ENCODE assay signal across 1 cellular context in the genomic region with DNA sequence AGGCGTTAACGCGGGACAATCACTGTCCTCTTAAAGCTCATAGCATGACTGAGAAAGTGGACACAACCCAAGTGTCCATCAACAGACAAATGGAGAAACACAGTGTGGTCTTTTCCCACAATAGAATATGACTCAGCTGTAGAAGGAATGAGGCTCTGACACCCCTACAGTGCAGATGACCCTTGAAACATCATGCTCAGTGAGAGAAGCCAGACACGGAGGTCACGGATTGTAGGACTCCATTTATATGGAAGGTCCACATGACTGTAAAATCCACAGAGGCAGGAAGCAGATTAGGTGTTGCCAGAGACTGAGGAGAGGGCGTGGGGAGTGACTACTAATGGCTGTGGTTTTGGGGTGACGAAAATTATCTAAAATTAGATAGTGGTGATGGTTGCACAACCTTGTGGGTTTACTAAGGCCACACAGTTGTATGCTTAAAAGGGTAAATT.
TF ChIP-seq lines count a peak whose summit lies in the region.

No MANE protein-coding gene starts in this region.

TF ChIP-seq in K562, 482 proteins besides CTCF, POLR2A, EP300 and RAD21 (continued from another document and continues in another):
- TF ChIP-seq MITF (IDR thresholded peaks at IDR 0.05), result no peak
- no peak for TF ChIP-seq U2AF1 (optimal IDR thresholded peaks at IDR 0.05; ENCODE audit: low read depth, low read length)
- TF ChIP-seq ZNF316 (IDR thresholded peaks at IDR 0.05), result no peak
- peak; percentile 6; the same call in 1 of the 2 replicates for TF ChIP-seq MAFK (IDR thresholded peaks at IDR 0.05; ENCODE audit: low read length)
- peak; percentile 88 for TF ChIP-seq LCOR (CRISPR knock-in tag; IDR thresholded peaks at IDR 0.05)
- TF ChIP-seq DACH1 (IDR thresholded peaks at IDR 0.05; ENCODE audit: partially characterized antibody), result peak; percentile 41
- no peak for TF ChIP-seq TARDBP (IDR thresholded peaks at IDR 0.05)
- no peak for TF ChIP-seq ZBTB17 (CRISPR knock-in tag; IDR thresholded peaks at IDR 0.05)
- no peak for TF ChIP-seq SMAD4 (CRISPR knock-in tag; conservative IDR thresholded peaks at IDR 0.05)
- TF ChIP-seq, protein P1, sequence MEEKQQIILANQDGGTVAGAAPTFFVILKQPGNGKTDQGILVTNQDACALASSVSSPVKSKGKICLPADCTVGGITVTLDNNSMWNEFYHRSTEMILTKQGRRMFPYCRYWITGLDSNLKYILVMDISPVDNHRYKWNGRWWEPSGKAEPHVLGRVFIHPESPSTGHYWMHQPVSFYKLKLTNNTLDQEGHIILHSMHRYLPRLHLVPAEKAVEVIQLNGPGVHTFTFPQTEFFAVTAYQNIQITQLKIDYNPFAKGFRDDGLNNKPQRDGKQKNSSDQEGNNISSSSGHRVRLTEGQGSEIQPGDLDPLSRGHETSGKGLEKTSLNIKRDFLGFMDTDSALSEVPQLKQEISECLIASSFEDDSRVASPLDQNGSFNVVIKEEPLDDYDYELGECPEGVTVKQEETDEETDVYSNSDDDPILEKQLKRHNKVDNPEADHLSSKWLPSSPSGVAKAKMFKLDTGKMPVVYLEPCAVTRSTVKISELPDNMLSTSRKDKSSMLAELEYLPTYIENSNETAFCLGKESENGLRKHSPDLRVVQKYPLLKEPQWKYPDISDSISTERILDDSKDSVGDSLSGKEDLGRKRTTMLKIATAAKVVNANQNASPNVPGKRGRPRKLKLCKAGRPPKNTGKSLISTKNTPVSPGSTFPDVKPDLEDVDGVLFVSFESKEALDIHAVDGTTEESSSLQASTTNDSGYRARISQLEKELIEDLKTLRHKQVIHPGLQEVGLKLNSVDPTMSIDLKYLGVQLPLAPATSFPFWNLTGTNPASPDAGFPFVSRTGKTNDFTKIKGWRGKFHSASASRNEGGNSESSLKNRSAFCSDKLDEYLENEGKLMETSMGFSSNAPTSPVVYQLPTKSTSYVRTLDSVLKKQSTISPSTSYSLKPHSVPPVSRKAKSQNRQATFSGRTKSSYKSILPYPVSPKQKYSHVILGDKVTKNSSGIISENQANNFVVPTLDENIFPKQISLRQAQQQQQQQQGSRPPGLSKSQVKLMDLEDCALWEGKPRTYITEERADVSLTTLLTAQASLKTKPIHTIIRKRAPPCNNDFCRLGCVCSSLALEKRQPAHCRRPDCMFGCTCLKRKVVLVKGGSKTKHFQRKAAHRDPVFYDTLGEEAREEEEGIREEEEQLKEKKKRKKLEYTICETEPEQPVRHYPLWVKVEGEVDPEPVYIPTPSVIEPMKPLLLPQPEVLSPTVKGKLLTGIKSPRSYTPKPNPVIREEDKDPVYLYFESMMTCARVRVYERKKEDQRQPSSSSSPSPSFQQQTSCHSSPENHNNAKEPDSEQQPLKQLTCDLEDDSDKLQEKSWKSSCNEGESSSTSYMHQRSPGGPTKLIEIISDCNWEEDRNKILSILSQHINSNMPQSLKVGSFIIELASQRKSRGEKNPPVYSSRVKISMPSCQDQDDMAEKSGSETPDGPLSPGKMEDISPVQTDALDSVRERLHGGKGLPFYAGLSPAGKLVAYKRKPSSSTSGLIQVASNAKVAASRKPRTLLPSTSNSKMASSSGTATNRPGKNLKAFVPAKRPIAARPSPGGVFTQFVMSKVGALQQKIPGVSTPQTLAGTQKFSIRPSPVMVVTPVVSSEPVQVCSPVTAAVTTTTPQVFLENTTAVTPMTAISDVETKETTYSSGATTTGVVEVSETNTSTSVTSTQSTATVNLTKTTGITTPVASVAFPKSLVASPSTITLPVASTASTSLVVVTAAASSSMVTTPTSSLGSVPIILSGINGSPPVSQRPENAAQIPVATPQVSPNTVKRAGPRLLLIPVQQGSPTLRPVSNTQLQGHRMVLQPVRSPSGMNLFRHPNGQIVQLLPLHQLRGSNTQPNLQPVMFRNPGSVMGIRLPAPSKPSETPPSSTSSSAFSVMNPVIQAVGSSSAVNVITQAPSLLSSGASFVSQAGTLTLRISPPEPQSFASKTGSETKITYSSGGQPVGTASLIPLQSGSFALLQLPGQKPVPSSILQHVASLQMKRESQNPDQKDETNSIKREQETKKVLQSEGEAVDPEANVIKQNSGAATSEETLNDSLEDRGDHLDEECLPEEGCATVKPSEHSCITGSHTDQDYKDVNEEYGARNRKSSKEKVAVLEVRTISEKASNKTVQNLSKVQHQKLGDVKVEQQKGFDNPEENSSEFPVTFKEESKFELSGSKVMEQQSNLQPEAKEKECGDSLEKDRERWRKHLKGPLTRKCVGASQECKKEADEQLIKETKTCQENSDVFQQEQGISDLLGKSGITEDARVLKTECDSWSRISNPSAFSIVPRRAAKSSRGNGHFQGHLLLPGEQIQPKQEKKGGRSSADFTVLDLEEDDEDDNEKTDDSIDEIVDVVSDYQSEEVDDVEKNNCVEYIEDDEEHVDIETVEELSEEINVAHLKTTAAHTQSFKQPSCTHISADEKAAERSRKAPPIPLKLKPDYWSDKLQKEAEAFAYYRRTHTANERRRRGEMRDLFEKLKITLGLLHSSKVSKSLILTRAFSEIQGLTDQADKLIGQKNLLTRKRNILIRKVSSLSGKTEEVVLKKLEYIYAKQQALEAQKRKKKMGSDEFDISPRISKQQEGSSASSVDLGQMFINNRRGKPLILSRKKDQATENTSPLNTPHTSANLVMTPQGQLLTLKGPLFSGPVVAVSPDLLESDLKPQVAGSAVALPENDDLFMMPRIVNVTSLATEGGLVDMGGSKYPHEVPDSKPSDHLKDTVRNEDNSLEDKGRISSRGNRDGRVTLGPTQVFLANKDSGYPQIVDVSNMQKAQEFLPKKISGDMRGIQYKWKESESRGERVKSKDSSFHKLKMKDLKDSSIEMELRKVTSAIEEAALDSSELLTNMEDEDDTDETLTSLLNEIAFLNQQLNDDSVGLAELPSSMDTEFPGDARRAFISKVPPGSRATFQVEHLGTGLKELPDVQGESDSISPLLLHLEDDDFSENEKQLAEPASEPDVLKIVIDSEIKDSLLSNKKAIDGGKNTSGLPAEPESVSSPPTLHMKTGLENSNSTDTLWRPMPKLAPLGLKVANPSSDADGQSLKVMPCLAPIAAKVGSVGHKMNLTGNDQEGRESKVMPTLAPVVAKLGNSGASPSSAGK (IDR thresholded peaks at IDR 0.05), result no peak
- peak; percentile 56; the same call in 1 of the 2 replicates for TF ChIP-seq ATF7 (IDR thresholded peaks at IDR 0.05)
- TF ChIP-seq GTF2F1 (IDR thresholded peaks at IDR 0.05; ENCODE audit: low read depth, low read length), result no peak
- TF ChIP-seq ZNF75A (CRISPR knock-in tag; IDR thresholded peaks at IDR 0.05), result peak; percentile 95
- TF ChIP-seq HDAC1 (IDR thresholded peaks at IDR 0.05), result no peak
- TF ChIP-seq, protein P2, sequence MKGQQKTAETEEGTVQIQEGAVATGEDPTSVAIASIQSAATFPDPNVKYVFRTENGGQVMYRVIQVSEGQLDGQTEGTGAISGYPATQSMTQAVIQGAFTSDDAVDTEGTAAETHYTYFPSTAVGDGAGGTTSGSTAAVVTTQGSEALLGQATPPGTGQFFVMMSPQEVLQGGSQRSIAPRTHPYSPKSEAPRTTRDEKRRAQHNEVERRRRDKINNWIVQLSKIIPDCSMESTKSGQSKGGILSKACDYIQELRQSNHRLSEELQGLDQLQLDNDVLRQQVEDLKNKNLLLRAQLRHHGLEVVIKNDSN (CRISPR knock-in tag; IDR thresholded peaks at IDR 0.05), result peak; percentile 57; the same call in 1 of the 2 replicates
- TF ChIP-seq, protein P3, sequence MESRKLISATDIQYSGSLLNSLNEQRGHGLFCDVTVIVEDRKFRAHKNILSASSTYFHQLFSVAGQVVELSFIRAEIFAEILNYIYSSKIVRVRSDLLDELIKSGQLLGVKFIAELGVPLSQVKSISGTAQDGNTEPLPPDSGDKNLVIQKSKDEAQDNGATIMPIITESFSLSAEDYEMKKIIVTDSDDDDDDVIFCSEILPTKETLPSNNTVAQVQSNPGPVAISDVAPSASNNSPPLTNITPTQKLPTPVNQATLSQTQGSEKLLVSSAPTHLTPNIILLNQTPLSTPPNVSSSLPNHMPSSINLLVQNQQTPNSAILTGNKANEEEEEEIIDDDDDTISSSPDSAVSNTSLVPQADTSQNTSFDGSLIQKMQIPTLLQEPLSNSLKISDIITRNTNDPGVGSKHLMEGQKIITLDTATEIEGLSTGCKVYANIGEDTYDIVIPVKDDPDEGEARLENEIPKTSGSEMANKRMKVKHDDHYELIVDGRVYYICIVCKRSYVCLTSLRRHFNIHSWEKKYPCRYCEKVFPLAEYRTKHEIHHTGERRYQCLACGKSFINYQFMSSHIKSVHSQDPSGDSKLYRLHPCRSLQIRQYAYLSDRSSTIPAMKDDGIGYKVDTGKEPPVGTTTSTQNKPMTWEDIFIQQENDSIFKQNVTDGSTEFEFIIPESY (CRISPR knock-in tag; IDR thresholded peaks at IDR 0.05), result no peak; the same call in 1 of the 2 replicates
- TF ChIP-seq NFYB (IDR thresholded peaks at IDR 0.05; ENCODE audit: extremely low read depth, insufficient read length), result no peak
- TF ChIP-seq CBX1 (IDR thresholded peaks at IDR 0.05; ENCODE audit: low read depth), result no peak
- TF ChIP-seq, protein P4, sequence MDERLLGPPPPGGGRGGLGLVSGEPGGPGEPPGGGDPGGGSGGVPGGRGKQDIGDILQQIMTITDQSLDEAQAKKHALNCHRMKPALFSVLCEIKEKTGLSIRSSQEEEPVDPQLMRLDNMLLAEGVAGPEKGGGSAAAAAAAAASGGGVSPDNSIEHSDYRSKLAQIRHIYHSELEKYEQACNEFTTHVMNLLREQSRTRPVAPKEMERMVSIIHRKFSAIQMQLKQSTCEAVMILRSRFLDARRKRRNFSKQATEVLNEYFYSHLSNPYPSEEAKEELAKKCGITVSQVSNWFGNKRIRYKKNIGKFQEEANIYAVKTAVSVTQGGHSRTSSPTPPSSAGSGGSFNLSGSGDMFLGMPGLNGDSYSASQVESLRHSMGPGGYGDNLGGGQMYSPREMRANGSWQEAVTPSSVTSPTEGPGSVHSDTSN (CRISPR knock-in tag; IDR thresholded peaks at IDR 0.05; ENCODE audit: low read depth), result no peak
- TF ChIP-seq, protein P4 (tag; conservative IDR thresholded peaks at IDR 0.05; ENCODE audit: low read depth), result no peak
- no peak for TF ChIP-seq ZNF217 (CRISPR knock-in tag; IDR thresholded peaks at IDR 0.05)
- 0 out of 2 replicates have a peak, but pooled peaks have one; percentile 27 for TF ChIP-seq ERF (CRISPR knock-in tag; IDR thresholded peaks at IDR 0.05)
- peak; percentile 84 to 87 for TF ChIP-seq TRIM24 (IDR thresholded peaks at IDR 0.05)
- TF ChIP-seq DNMT1 (IDR thresholded peaks at IDR 0.05), result no peak
- TF ChIP-seq ZFX (CRISPR knock-in tag; IDR thresholded peaks at IDR 0.05), result no peak
- TF ChIP-seq CEBPB (tag; IDR thresholded peaks at IDR 0.05), result peak; percentile 99
- 0 out of 4 replicates have a peak, but pooled peaks of 1 of the 2 experiments have one; percentile 20 for TF ChIP-seq MNT (conservative IDR thresholded peaks at IDR 0.05)
- peak; percentile 28; the same call in 1 of the 2 replicates for TF ChIP-seq ZKSCAN1 (IDR thresholded peaks at IDR 0.05; ENCODE audit: low read depth, low read length)
- TF ChIP-seq FOXA3 (CRISPR knock-in tag; conservative IDR thresholded peaks at IDR 0.05 in 1 of 2, IDR thresholded peaks at IDR 0.05 in 1 of 2), result peak in 1 of 2 experiments; percentile 70; a peak in 2 of 4 replicates
- peak; percentile 59 for TF ChIP-seq CBFA2T3 (IDR thresholded peaks at IDR 0.05)
- no peak; the same call in 1 of the 2 replicates for TF ChIP-seq TAL1 (IDR thresholded peaks at IDR 0.05)
- no peak for TF ChIP-seq NR4A1 (CRISPR knock-in tag; IDR thresholded peaks at IDR 0.05)
- TF ChIP-seq NR4A1 (tag; IDR thresholded peaks at IDR 0.05), result no peak
- TF ChIP-seq, protein P5, sequence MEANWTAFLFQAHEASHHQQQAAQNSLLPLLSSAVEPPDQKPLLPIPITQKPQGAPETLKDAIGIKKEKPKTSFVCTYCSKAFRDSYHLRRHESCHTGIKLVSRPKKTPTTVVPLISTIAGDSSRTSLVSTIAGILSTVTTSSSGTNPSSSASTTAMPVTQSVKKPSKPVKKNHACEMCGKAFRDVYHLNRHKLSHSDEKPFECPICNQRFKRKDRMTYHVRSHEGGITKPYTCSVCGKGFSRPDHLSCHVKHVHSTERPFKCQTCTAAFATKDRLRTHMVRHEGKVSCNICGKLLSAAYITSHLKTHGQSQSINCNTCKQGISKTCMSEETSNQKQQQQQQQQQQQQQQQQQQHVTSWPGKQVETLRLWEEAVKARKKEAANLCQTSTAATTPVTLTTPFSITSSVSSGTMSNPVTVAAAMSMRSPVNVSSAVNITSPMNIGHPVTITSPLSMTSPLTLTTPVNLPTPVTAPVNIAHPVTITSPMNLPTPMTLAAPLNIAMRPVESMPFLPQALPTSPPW (CRISPR knock-in tag; IDR thresholded peaks at IDR 0.05), result peak; percentile 38; the same call in 1 of the 2 replicates
